In the genomic region with DNA sequence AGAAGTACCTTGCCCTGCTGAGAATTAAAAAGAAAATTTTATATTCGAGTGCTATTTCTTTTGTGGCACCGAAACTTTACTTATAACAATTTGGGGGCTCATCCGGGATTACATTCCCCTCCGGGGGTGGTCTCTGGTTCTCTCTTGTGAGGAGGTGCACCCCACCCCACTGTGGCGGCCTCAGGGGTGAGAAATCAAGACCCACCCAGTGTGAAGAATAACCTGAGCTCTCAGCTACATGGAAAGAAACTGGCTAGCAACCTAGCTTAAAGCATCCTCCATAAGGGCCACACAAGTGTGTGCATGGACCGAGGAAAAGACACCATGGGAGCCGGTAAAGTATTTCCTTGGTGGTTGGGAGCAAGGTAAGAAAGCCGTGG, we compare ENCODE assay signal across 2 cellular contexts.
TF ChIP-seq lines count a peak whose summit lies in the region.

No MANE protein-coding gene starts in this region.

TF ChIP-seq in K562, 482 proteins besides CTCF, POLR2A, EP300 and RAD21 (continues in another document):
- TF ChIP-seq NFRKB (IDR thresholded peaks at IDR 0.05; ENCODE audit: low read depth): peak; percentile 76
- TF ChIP-seq, protein P1, sequence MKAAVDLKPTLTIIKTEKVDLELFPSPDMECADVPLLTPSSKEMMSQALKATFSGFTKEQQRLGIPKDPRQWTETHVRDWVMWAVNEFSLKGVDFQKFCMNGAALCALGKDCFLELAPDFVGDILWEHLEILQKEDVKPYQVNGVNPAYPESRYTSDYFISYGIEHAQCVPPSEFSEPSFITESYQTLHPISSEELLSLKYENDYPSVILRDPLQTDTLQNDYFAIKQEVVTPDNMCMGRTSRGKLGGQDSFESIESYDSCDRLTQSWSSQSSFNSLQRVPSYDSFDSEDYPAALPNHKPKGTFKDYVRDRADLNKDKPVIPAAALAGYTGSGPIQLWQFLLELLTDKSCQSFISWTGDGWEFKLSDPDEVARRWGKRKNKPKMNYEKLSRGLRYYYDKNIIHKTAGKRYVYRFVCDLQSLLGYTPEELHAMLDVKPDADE (conservative IDR thresholded peaks at IDR 0.05; ENCODE audit: control insufficient read depth, low read depth, low read length): no peak
- TF ChIP-seq, protein P2, sequence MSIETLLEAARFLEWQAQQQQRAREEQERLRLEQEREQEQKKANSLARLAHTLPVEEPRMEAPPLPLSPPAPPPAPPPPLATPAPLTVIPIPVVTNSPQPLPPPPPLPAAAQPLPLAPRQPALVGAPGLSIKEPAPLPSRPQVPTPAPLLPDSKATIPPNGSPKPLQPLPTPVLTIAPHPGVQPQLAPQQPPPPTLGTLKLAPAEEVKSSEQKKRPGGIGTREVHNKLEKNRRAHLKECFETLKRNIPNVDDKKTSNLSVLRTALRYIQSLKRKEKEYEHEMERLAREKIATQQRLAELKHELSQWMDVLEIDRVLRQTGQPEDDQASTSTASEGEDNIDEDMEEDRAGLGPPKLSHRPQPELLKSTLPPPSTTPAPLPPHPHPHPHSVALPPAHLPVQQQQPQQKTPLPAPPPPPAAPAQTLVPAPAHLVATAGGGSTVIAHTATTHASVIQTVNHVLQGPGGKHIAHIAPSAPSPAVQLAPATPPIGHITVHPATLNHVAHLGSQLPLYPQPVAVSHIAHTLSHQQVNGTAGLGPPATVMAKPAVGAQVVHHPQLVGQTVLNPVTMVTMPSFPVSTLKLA (conservative IDR thresholded peaks at IDR 0.05): peak in 1 of 2 experiments; percentile 10; a peak in 2 of 4 replicates
- TF ChIP-seq, protein P3, sequence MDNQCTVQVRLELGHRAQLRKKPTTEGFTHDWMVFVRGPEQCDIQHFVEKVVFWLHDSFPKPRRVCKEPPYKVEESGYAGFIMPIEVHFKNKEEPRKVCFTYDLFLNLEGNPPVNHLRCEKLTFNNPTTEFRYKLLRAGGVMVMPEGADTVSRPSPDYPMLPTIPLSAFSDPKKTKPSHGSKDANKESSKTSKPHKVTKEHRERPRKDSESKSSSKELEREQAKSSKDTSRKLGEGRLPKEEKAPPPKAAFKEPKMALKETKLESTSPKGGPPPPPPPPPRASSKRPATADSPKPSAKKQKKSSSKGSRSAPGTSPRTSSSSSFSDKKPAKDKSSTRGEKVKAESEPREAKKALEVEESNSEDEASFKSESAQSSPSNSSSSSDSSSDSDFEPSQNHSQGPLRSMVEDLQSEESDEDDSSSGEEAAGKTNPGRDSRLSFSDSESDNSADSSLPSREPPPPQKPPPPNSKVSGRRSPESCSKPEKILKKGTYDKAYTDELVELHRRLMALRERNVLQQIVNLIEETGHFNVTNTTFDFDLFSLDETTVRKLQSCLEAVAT (IDR thresholded peaks at IDR 0.05): peak in 1 of 2 experiments; percentile 27; a peak in 1 of 4 replicates
- TF ChIP-seq, protein P4, sequence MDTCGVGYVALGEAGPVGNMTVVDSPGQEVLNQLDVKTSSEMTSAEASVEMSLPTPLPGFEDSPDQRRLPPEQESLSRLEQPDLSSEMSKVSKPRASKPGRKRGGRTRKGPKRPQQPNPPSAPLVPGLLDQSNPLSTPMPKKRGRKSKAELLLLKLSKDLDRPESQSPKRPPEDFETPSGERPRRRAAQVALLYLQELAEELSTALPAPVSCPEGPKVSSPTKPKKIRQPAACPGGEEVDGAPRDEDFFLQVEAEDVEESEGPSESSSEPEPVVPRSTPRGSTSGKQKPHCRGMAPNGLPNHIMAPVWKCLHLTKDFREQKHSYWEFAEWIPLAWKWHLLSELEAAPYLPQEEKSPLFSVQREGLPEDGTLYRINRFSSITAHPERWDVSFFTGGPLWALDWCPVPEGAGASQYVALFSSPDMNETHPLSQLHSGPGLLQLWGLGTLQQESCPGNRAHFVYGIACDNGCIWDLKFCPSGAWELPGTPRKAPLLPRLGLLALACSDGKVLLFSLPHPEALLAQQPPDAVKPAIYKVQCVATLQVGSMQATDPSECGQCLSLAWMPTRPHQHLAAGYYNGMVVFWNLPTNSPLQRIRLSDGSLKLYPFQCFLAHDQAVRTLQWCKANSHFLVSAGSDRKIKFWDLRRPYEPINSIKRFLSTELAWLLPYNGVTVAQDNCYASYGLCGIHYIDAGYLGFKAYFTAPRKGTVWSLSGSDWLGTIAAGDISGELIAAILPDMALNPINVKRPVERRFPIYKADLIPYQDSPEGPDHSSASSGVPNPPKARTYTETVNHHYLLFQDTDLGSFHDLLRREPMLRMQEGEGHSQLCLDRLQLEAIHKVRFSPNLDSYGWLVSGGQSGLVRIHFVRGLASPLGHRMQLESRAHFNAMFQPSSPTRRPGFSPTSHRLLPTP (IDR thresholded peaks at IDR 0.05; ENCODE audit: borderline replicate concordance, extremely low read depth, insufficient read length): no peak
- TF ChIP-seq, protein P5, sequence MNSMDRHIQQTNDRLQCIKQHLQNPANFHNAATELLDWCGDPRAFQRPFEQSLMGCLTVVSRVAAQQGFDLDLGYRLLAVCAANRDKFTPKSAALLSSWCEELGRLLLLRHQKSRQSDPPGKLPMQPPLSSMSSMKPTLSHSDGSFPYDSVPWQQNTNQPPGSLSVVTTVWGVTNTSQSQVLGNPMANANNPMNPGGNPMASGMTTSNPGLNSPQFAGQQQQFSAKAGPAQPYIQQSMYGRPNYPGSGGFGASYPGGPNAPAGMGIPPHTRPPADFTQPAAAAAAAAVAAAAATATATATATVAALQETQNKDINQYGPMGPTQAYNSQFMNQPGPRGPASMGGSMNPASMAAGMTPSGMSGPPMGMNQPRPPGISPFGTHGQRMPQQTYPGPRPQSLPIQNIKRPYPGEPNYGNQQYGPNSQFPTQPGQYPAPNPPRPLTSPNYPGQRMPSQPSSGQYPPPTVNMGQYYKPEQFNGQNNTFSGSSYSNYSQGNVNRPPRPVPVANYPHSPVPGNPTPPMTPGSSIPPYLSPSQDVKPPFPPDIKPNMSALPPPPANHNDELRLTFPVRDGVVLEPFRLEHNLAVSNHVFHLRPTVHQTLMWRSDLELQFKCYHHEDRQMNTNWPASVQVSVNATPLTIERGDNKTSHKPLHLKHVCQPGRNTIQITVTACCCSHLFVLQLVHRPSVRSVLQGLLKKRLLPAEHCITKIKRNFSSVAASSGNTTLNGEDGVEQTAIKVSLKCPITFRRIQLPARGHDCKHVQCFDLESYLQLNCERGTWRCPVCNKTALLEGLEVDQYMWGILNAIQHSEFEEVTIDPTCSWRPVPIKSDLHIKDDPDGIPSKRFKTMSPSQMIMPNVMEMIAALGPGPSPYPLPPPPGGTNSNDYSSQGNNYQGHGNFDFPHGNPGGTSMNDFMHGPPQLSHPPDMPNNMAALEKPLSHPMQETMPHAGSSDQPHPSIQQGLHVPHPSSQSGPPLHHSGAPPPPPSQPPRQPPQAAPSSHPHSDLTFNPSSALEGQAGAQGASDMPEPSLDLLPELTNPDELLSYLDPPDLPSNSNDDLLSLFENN (IDR thresholded peaks at IDR 0.05; ENCODE audit: low read depth in 2 of 2, low read length in 2 of 2): no peak
- no peak for TF ChIP-seq KHSRP (IDR thresholded peaks at IDR 0.05)
- TF ChIP-seq SIN3A (IDR thresholded peaks at IDR 0.05; ENCODE audit: borderline replicate concordance in 2 of 2, control insufficient read depth in 1 of 2, low read depth in 2 of 2, low read length in 2 of 2): no peak
- peak; percentile 33; the same call in 1 of the 2 replicates for TF ChIP-seq ZFX (CRISPR knock-in tag; IDR thresholded peaks at IDR 0.05)

TF ChIP-seq in GM12891, 5 proteins besides CTCF, POLR2A, EP300 and RAD21:
- no peak for TF ChIP-seq SPI1 (IDR thresholded peaks at IDR 0.05; ENCODE audit: low read depth, low read length)
- no peak for TF ChIP-seq TAF1 (IDR thresholded peaks at IDR 0.05; ENCODE audit: low read depth, low read length)
- TF ChIP-seq PAX5 (IDR thresholded peaks at IDR 0.05; ENCODE audit: insufficient read depth, low read length, severe bottlenecking): no peak
- no peak for TF ChIP-seq POLR2AphosphoS5 (IDR thresholded peaks at IDR 0.05; ENCODE audit: low read depth, low read length)
- no peak for TF ChIP-seq POU2F2 (IDR thresholded peaks at IDR 0.05; ENCODE audit: low read depth, low read length)
